ENCODE assay signal across 8 cellular contexts in genomic region chr1:53237638-53238037, GRCh38. TPM values are rescaled to one million over a fixed set of nuclear protein-coding genes. Genes with fewer than 3 reads are reported as not detected.
DNase-seq lines count a peak whose midpoint lies in the region; ATAC-seq and TF ChIP-seq lines count a peak whose summit lies in the region.

No MANE protein-coding gene starts in this region.

- H3K4me1 Mint-ChIP-seq in HFFc6 (ENCODE audit: low read depth): peaks cover 30% of the 10 kb centered on the region

- ATAC-seq in mucosa of descending colon (no peak), HG03095 (IDR thresholded peaks at IDR 0.05; ENCODE audit: unreplicated experiment) (no peak)

- H3K9me3 Mint-ChIP-seq in HFFc6: no peaks in the 10 kb centered on the region

- peak overlapping the region; percentile 79 for H3K27ac ChIP-seq in brain microvascular endothelial cell

- peak overlapping the region; percentile 99 for H3K4me3 Mint-ChIP-seq in HFFc6

- intact Hi-C loops in mucosa of descending colon (cut with DNase I, micrococcal nuclease): no loop called here

- in situ Hi-C loops in brain microvascular endothelial cell (cut with HindIII; ENCODE audit: low pct_ligation_motif_present, low sequenced_read_pairs): no loop called here

- H3K27ac Mint-ChIP-seq in HFFc6: peak overlapping the region; percentile 90

- no peaks in the 10 kb centered on the region for H3K27me3 ChIP-seq in brain microvascular endothelial cell (replicated peaks)

- peaks cover 20% of the 10 kb centered on the region for H3K36me3 Mint-ChIP-seq in HFFc6 (ENCODE audit: low read depth)

- peaks cover 10% of the 10 kb centered on the region for H3K4me1 ChIP-seq in mucosa of descending colon (ENCODE audit: low read depth)

- DNase-seq in A172 (ENCODE audit: low spot score): peak; percentile 14
- no peak for DNase-seq in HFFc6
- DNase-seq in brain microvascular endothelial cell: no peak
- DNase-seq in mucosa of descending colon: no peak
- no peak for DNase-seq in AML-193 (lab: John Stamatoyannopoulos, UW)
- no peak for DNase-seq in NOMO-1 treated with dmso at 0.1 percent for 144 hours (lab: John Stamatoyannopoulos, UW; ENCODE audit: unreplicated experiment)
- DNase-seq in Kasumi-1 (lab: John Stamatoyannopoulos, UW): no peak

- TF ChIP-seq CTCF in HFFc6 (IDR thresholded peaks at IDR 0.05) (no peak), brain microvascular endothelial cell (IDR thresholded peaks at IDR 0.05; ENCODE audit: low read depth, low read length, missing control alignments) (no peak), mucosa of descending colon (IDR thresholded peaks at IDR 0.05) (no peak)

- no peaks in the 10 kb centered on the region for H3K9me3 ChIP-seq in mucosa of descending colon

- peaks cover 23% of the 10 kb centered on the region for H3K36me3 ChIP-seq in brain microvascular endothelial cell (replicated peaks)
- H3K36me3 ChIP-seq in mucosa of descending colon (ENCODE audit: low read depth): peaks cover 3% of the 10 kb centered on the region

- H3K27me3 Mint-ChIP-seq in HFFc6 (ENCODE audit: insufficient read depth): peaks cover 6% of the 10 kb centered on the region

- H3K4me3 ChIP-seq in brain microvascular endothelial cell (ENCODE audit: low read depth, low read length) (peak overlapping the region; percentile 99), mucosa of descending colon (peak overlapping the region; percentile 98)

RNA-seq across cellular contexts. Expression of gene MAGOH, which starts 0.7 kb away (rescaled TPM):
- total RNA-seq in A172 (2014; rRNA removed; shearing (Covaris generic)): 54.1 and 73.2 TPM in 2 replicates
- total RNA-seq in HFFc6 (2021; fragmentation: NEBNext Ultra II Directional; extraction: Animal tissue kit (Norgen Biotek cat#: 25700)): 10 to 100 TPM; 34.9 to 54.2 (median 47.1) TPM
- total RNA-seq in mucosa of descending colon: 10 to 100 TPM; 30.3 to 36.3 (median 34.9) TPM

RNA-seq across cellular contexts. Expression of gene CZIB, which starts 17.2 kb away (rescaled TPM):
- total RNA-seq in A172 (2014; rRNA removed; shearing (Covaris generic)): 51.1 and 58.8 TPM in 2 replicates
- total RNA-seq in HFFc6 (2021; fragmentation: NEBNext Ultra II Directional; extraction: Animal tissue kit (Norgen Biotek cat#: 25700)): 10 to 100 TPM; 44.6 to 54.9 (median 49.6) TPM
- total RNA-seq in mucosa of descending colon: 10 to 100 TPM; 38.1 to 65.7 (median 40.6) TPM

RNA-seq across cellular contexts. Expression of gene CPT2, which starts 41.0 kb away (rescaled TPM):
- 13.9 and 18.4 TPM in 2 replicates for total RNA-seq in A172 (2014; rRNA removed; shearing (Covaris generic))
- 10 to 100 TPM; 12.0 to 14.4 (median 12.7) TPM for total RNA-seq in HFFc6 (2021; fragmentation: NEBNext Ultra II Directional; extraction: Animal tissue kit (Norgen Biotek cat#: 25700))
- total RNA-seq in mucosa of descending colon: 10 to 100 TPM; 30.1 to 75.3 (median 52.3) TPM
